13 cellular contexts compared by ENCODE assay signal in genomic region chr17:35749560-35750412, GRCh38. TPM values are rescaled to one million over a fixed set of nuclear protein-coding genes. Genes with fewer than 3 reads are reported as not detected.
DNase-seq lines count a peak whose midpoint lies in the region; ATAC-seq and TF ChIP-seq lines count a peak whose summit lies in the region.
"Had no signal": no experiment of that assay in that cellular context is flagged by ENCODE, and none has a peak within 500 bp of the region (broad histone marks: within the 10 kb centered on the region; RNA-seq: fewer than 3 reads in every experiment).

No MANE protein-coding gene starts in this region.

- peaks cover 22% of the 10 kb centered on the region for H3K27me3 Mint-ChIP-seq in activated naive CD4-positive, alpha-beta T cell treated with anti-CD3 and anti-CD28 coated beads, Interleukin-2, amount 50 U/mL, for 24 hours
- H3K27me3 Mint-ChIP-seq in stimulated activated naive CD8-positive, alpha-beta T cell treated with anti-CD3 and anti-CD28 coated beads, Interleukin-15, amount 100 ng/mL, for 72 hours, result peaks cover 56% of the 10 kb centered on the region

- no peak overlapping the region for H3K27ac ChIP-seq in SJCRH30
- no peak overlapping the region for H3K27ac ChIP-seq in foreskin keratinocyte
- no peak overlapping the region for H3K27ac ChIP-seq in effector memory CD4-positive, alpha-beta T cell (ENCODE audit: insufficient read depth, low read length, poor library complexity, severe bottlenecking)

- peak overlapping the region; percentile 31 for H3K4me3 ChIP-seq in SJCRH30
- no peak overlapping the region for H3K4me3 ChIP-seq in effector memory CD4-positive, alpha-beta T cell (ENCODE audit: insufficient read depth, low read depth, low read length, poor library complexity, severe bottlenecking)

- peaks cover 15% of the 10 kb centered on the region for H3K4me1 Mint-ChIP-seq in activated naive CD4-positive, alpha-beta T cell treated with anti-CD3 and anti-CD28 coated beads, Interleukin-2, amount 50 U/mL, for 24 hours
- peaks cover 43% of the 10 kb centered on the region for H3K4me1 Mint-ChIP-seq in stimulated activated naive CD8-positive, alpha-beta T cell treated with anti-CD3 and anti-CD28 coated beads, Interleukin-15, amount 100 ng/mL, for 72 hours

- no peaks in the 10 kb centered on the region for H3K9me3 ChIP-seq in SJCRH30 (replicated peaks)
- H3K9me3 ChIP-seq in effector memory CD4-positive, alpha-beta T cell (ENCODE audit: control insufficient read depth, low read length), result no peaks in the 10 kb centered on the region

- H3K27ac Mint-ChIP-seq in activated naive CD4-positive, alpha-beta T cell treated with anti-CD3 and anti-CD28 coated beads, Interleukin-2, amount 50 U/mL, for 24 hours, result peak overlapping the region; percentile 59
- no peak overlapping the region for H3K27ac Mint-ChIP-seq in stimulated activated naive CD8-positive, alpha-beta T cell treated with anti-CD3 and anti-CD28 coated beads, Interleukin-15, amount 100 ng/mL, for 72 hours
- H3K27ac Mint-ChIP-seq: IgD-negative memory B cell had no signal

- no peaks in the 10 kb centered on the region for H3K36me3 ChIP-seq in SJCRH30
- H3K36me3 ChIP-seq in effector memory CD4-positive, alpha-beta T cell (ENCODE audit: control insufficient read depth, insufficient read depth, low read length), result no peaks in the 10 kb centered on the region

- no peak overlapping the region for H3K4me3 Mint-ChIP-seq in activated naive CD4-positive, alpha-beta T cell treated with anti-CD3 and anti-CD28 coated beads, Interleukin-2, amount 50 U/mL, for 24 hours
- peak overlapping the region; percentile 36 to 70 for H3K4me3 Mint-ChIP-seq in stimulated activated naive CD8-positive, alpha-beta T cell treated with anti-CD3 and anti-CD28 coated beads, Interleukin-15, amount 100 ng/mL, for 72 hours

- peak; percentile 5 for ATAC-seq in foreskin keratinocyte
- ATAC-seq in stimulated activated naive CD8-positive, alpha-beta T cell treated with anti-CD3 and anti-CD28 coated beads, Interleukin-15, amount 100 ng/mL, for 72 hours, result no peak
- ATAC-seq: left ventricle myocardium superior had no signal

- H3K4me1 ChIP-seq in SJCRH30 (no peaks in the 10 kb centered on the region), foreskin keratinocyte (peaks cover 5% of the 10 kb centered on the region)
- H3K4me1 ChIP-seq in effector memory CD4-positive, alpha-beta T cell (ENCODE audit: control insufficient read depth, insufficient read depth, low read length, poor library complexity, severe bottlenecking), result no peaks in the 10 kb centered on the region

- no peaks in the 10 kb centered on the region for H3K36me3 Mint-ChIP-seq in activated naive CD4-positive, alpha-beta T cell treated with anti-CD3 and anti-CD28 coated beads, Interleukin-2, amount 50 U/mL, for 24 hours
- H3K36me3 Mint-ChIP-seq: IgD-negative memory B cell had no signal

- no peak for DNase-seq in activated naive CD4-positive, alpha-beta T cell treated with anti-CD3 and anti-CD28 coated beads, Interleukin-2, amount 50 U/mL, for 16 hours
- DNase-seq in SJCRH30 (no peak), foreskin keratinocyte (no peak), mucosa of gallbladder (ENCODE audit: low spot score) (no peak)
- DNase-seq in stimulated activated naive CD8-positive, alpha-beta T cell treated with anti-CD3 and anti-CD28 coated beads, Interleukin-15, amount 100 ng/mL, for 72 hours, result no peak
- no peak for DNase-seq in effector memory CD4-positive, alpha-beta T cell
- no peak for DNase-seq in stimulated activated CD4-positive, alpha-beta T cell treated with anti-CD3 and anti-CD28 coated beads, Interleukin-12 subunit alpha, Interleukin-12 subunit beta, amount 100 ng/mL, for 4 hours
- DNase-seq: dermis blood vessel endothelial cell, DMS153, left ventricle myocardium superior had no signal

- H3K9me3 Mint-ChIP-seq in activated naive CD4-positive, alpha-beta T cell treated with anti-CD3 and anti-CD28 coated beads, Interleukin-2, amount 50 U/mL, for 24 hours, result no peaks in the 10 kb centered on the region
- no peaks in the 10 kb centered on the region for H3K9me3 Mint-ChIP-seq in stimulated activated naive CD8-positive, alpha-beta T cell treated with anti-CD3 and anti-CD28 coated beads, Interleukin-15, amount 100 ng/mL, for 72 hours
- H3K9me3 Mint-ChIP-seq: IgD-negative memory B cell had no signal

- TF ChIP-seq CTCF in foreskin keratinocyte (conservative IDR thresholded peaks at IDR 0.05), result no peak

- H3K27me3 ChIP-seq in SJCRH30, result peaks cover 45% of the 10 kb centered on the region
- peaks cover 37% of the 10 kb centered on the region for H3K27me3 ChIP-seq in foreskin keratinocyte
- peaks cover 23% of the 10 kb centered on the region for H3K27me3 ChIP-seq in effector memory CD4-positive, alpha-beta T cell (replicated peaks; ENCODE audit: control insufficient read depth, insufficient read depth, low read length, poor library complexity, severe bottlenecking)

RNA-seq across cellular contexts. Expression of gene GAS2L2, which starts 3.3 kb away (rescaled TPM):
- not detected in 2 replicates for total RNA-seq in SJCRH30 (2014; rRNA removed; shearing (Covaris generic))
- not detected in 2 replicates for total RNA-seq in foreskin keratinocyte
- not detected in 2 replicates for polyA plus RNA-seq in foreskin keratinocyte
- total RNA-seq in mucosa of gallbladder, result not detected
- polyA plus RNA-seq: IgD-negative memory B cell had no signal

RNA-seq across cellular contexts. Expression of gene C17orf50, which starts 10.9 kb away (rescaled TPM):
- total RNA-seq in SJCRH30 (2014; rRNA removed; shearing (Covaris generic)), result not detected in 2 replicates
- not detected in 2 replicates for total RNA-seq in foreskin keratinocyte
- polyA plus RNA-seq in foreskin keratinocyte, result not detected in 2 replicates
- total RNA-seq in mucosa of gallbladder, result not detected
- total RNA-seq: dermis blood vessel endothelial cell, left ventricle myocardium superior, temporal lobe had no signal
- polyA plus RNA-seq: IgD-negative memory B cell had no signal

RNA-seq across cellular contexts. Expression of gene RASL10B, which starts 18.3 kb away (rescaled TPM):
- 28.3 and 29.2 TPM in 2 replicates for total RNA-seq in SJCRH30 (2014; rRNA removed; shearing (Covaris generic))
- total RNA-seq in foreskin keratinocyte, result 0.17 and 0.21 TPM in 2 replicates
- 0.11 and 0.29 TPM in 2 replicates for polyA plus RNA-seq in foreskin keratinocyte
- total RNA-seq in mucosa of gallbladder, result 7.9 TPM
- polyA plus RNA-seq: IgD-negative memory B cell had no signal

RNA-seq across cellular contexts. Expression of gene MMP28, which starts 45.7 kb away (rescaled TPM):
- total RNA-seq in SJCRH30 (2014; rRNA removed; shearing (Covaris generic)), result not detected in 2 replicates
- total RNA-seq in foreskin keratinocyte (4.1 and 4.5 TPM in 2 replicates), mucosa of gallbladder (32.8 TPM)
- 4.5 and 5.5 TPM in 2 replicates for polyA plus RNA-seq in foreskin keratinocyte

RNA-seq across cellular contexts. Expression of gene TAF15, which starts 59.5 kb away (rescaled TPM):
- 43.9 and 60.6 TPM in 2 replicates for total RNA-seq in SJCRH30 (2014; rRNA removed; shearing (Covaris generic))
- total RNA-seq in foreskin keratinocyte (99.6 and 106 TPM in 2 replicates), mucosa of gallbladder (130 TPM)
- 121 and 144 TPM in 2 replicates for polyA plus RNA-seq in foreskin keratinocyte
